In the genomic region with DNA sequence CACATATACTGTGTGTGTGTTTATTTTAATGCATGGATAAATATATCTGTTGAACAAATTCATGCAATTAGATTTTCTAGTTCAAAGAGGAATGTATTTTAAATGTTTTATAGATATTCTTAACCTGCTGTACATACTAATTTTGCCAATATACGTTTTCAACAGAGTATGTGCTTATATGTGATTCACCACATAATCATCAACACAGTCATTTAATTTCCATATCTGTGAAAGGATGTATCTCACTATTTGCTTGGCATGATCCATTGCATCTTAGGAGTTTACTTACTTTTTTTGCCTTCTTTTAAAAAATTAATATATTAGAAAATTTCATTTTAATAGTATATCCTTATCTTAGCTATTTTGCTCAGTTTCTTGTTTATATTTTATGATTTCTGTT, we compare ENCODE assay signal across 27 cellular contexts.
"Had no signal": no experiment of that assay in that cellular context is flagged by ENCODE, and none has a peak within 500 bp of the region (broad histone marks: within the 10 kb centered on the region; RNA-seq: fewer than 3 reads in every experiment).

No MANE protein-coding gene starts in this region.

- H3K4me1 ChIP-seq: lower lobe of right lung, right lobe of liver, suprapubic skin, upper lobe of right lung, uterus had no signal

- H3K4me1 Mint-ChIP-seq: natural killer cell; stimulated activated naive CD8-positive, alpha-beta T cell treated with anti-CD3 and anti-CD28 coated beads, Interleukin-15, amount 100 ng/mL, for 72 hours had no signal

- H3K4me3 ChIP-seq: dorsolateral prefrontal cortex, heart right ventricle, lower lobe of right lung, pancreas, right lobe of liver, smooth muscle cell, suprapubic skin, transverse colon, upper lobe of right lung, uterus had no signal

- H3K27ac Mint-ChIP-seq: natural killer cell; stimulated activated naive CD8-positive, alpha-beta T cell treated with anti-CD3 and anti-CD28 coated beads, Interleukin-15, amount 100 ng/mL, for 72 hours had no signal

- H3K4me3 Mint-ChIP-seq: natural killer cell; neural crest cell; stimulated activated naive CD8-positive, alpha-beta T cell treated with anti-CD3 and anti-CD28 coated beads, Interleukin-15, amount 100 ng/mL, for 72 hours had no signal

- H3K27me3 ChIP-seq: dorsolateral prefrontal cortex, heart right ventricle, neutrophil, pancreas, right lobe of liver, suprapubic skin, transverse colon, upper lobe of right lung, uterus had no signal

- H3K36me3 Mint-ChIP-seq: natural killer cell had no signal

- H3K27ac ChIP-seq: dorsolateral prefrontal cortex, epithelial cell of prostate, heart right ventricle, lower lobe of right lung, neutrophil, pancreas, right lobe of liver, suprapubic skin, transverse colon, upper lobe of right lung, uterus had no signal

- H3K9me3 Mint-ChIP-seq: stimulated activated naive CD8-positive, alpha-beta T cell treated with anti-CD3 and anti-CD28 coated beads, Interleukin-15, amount 100 ng/mL, for 72 hours had no signal

- DNase-seq: dorsolateral prefrontal cortex; effector CD4-positive, alpha-beta T cell; foreskin melanocyte; glutamatergic neuron; heart right ventricle; hippocampal formation; islet precursor cell; left ventricle myocardium superior; lower lobe of right lung; natural killer cell; pancreas; right lobe of liver; stimulated activated CD4-positive, alpha-beta T cell treated with anti-CD3 and anti-CD28 coated beads, Interleukin-12 subunit alpha, Interleukin-12 subunit beta, amount 100 ng/mL, for 4 hours; stimulated activated CD4-positive, alpha-beta T cell treated with anti-CD3 and anti-CD28 coated beads, Interleukin-1b, Interleukin-23, amount 100 ng/mL, for 48 hours; stimulated activated CD4-positive, alpha-beta T cell treated with anti-CD3 and anti-CD28 coated beads, Interleukin-4, amount 100 ng/mL, for 1 hour; stimulated activated CD8-positive, alpha-beta memory T cell treated with anti-CD3 and anti-CD28 coated beads, Interleukin-4, amount 100 ng/mL, for 48 hours; stimulated activated naive CD4-positive, alpha-beta T cell; stimulated activated naive CD8-positive, alpha-beta T cell treated with anti-CD3 and anti-CD28 coated beads, Interleukin-15, amount 100 ng/mL, for 72 hours; transverse colon; upper lobe of right lung; uterus had no signal

- H3K4me2 ChIP-seq: smooth muscle cell had no signal

- H3K27me3 Mint-ChIP-seq: stimulated activated naive CD8-positive, alpha-beta T cell treated with anti-CD3 and anti-CD28 coated beads, Interleukin-15, amount 100 ng/mL, for 72 hours had no signal

- ATAC-seq: esophagus mucosa; heart right ventricle; left ventricle myocardium superior; lower lobe of right lung; natural killer cell; pancreas; right lobe of liver; stimulated activated naive CD8-positive, alpha-beta T cell treated with anti-CD3 and anti-CD28 coated beads, Interleukin-15, amount 100 ng/mL, for 72 hours; upper lobe of right lung had no signal

- H3K9me3 ChIP-seq: heart right ventricle, lower lobe of right lung, neutrophil, pancreas, right lobe of liver, suprapubic skin, transverse colon, upper lobe of right lung, uterus had no signal

- H3K36me3 ChIP-seq: heart right ventricle, lower lobe of right lung, neutrophil, pancreas, right lobe of liver, suprapubic skin, transverse colon, upper lobe of right lung, uterus had no signal
